In genomic region chr12:125187148-125187733, GRCh38 we compare ENCODE assay signal across 11 cellular contexts. TPM values are rescaled to one million over a fixed set of nuclear protein-coding genes. Genes with fewer than 3 reads are reported as not detected.
A peak's percentile ranks its signal among the peaks of the same experiment; 100 is the strongest.
DNase-seq lines count a peak whose midpoint lies in the region; ATAC-seq, FAIRE-seq and TF ChIP-seq lines count a peak whose summit lies in the region.
"Had no signal": no experiment of that assay in that cellular context is flagged by ENCODE, and none has a peak within 500 bp of the region (broad histone marks: within the 10 kb centered on the region; RNA-seq: fewer than 3 reads in every experiment).

No MANE protein-coding gene starts in this region.

- peaks cover 62% of the 10 kb centered on the region for H3K27me3 Mint-ChIP-seq in MCF 10A (ENCODE audit: insufficient read depth, unreplicated experiment)

- no peak for FAIRE-seq in keratinocyte (lab: Jason Lieb, UNC)
- FAIRE-seq: GM12878 had no signal

- H4K20me1 ChIP-seq in keratinocyte (ENCODE audit: control insufficient read depth, extremely low read depth, insufficient read depth, low read length), result no peaks in the 10 kb centered on the region

- no peaks in the 10 kb centered on the region for H3K9me1 ChIP-seq in keratinocyte (ENCODE audit: control insufficient read depth, extremely low read depth, insufficient read depth, low read length)

- H3K27me3 ChIP-seq in HUES48 (ENCODE audit: control insufficient read depth, insufficient read depth, low read length) (peaks cover 56% of the 10 kb centered on the region), keratinocyte (ENCODE audit: control insufficient read depth, extremely low read depth, insufficient read depth, low read length) (peaks cover 59% of the 10 kb centered on the region), stomach smooth muscle (ENCODE audit: control insufficient read depth in 1 of 2, insufficient read depth in 2 of 2, low read length in 2 of 2) (peaks cover 31 to 40% of the 10 kb centered on the region in 2 donors)

- ATAC-seq in HG03571 (IDR thresholded peaks at IDR 0.05; ENCODE audit: unreplicated experiment) (no peak), HG03280 (IDR thresholded peaks at IDR 0.05; ENCODE audit: unreplicated experiment) (no peak)

- TF ChIP-seq CTCF in MCF 10A (IDR thresholded peaks at IDR 0.05; ENCODE audit: unreplicated experiment) (no peak), keratinocyte (optimal IDR thresholded peaks at IDR 0.05 in 1 of 3, IDR thresholded peaks at IDR 0.05 in 1 of 3, conservative IDR thresholded peaks at IDR 0.05 in 1 of 3; ENCODE audit: extremely low read depth in 1 of 3, insufficient read depth in 2 of 3, low read length in 3 of 3) (no peak), GM13976 (IDR thresholded peaks at IDR 0.05; ENCODE audit: borderline replicate concordance, control extremely low read depth, extremely low read depth, insufficient read depth, missing control alignments) (no peak), GM20000 (IDR thresholded peaks at IDR 0.05; ENCODE audit: extremely low read depth, missing control alignments) (no peak)

- dilution Hi-C loops in keratinocyte (cut with MboI; ENCODE audit: extremely low pct_ligation_motif_present, low sequenced_read_pairs), result no loop called here

- H3K4me1 ChIP-seq in HUES48 (ENCODE audit: control insufficient read depth, insufficient read depth, low read length) (peaks cover 62% of the 10 kb centered on the region), keratinocyte (ENCODE audit: control insufficient read depth, extremely low read depth, insufficient read depth, low read length) (peaks cover 5% of the 10 kb centered on the region), stomach smooth muscle (ENCODE audit: control insufficient read depth, insufficient read depth, low read length) (peaks cover 26% of the 10 kb centered on the region)

- H3K4me3 Mint-ChIP-seq in MCF 10A (ENCODE audit: unreplicated experiment), result peak overlapping the region; percentile 50

- no peak overlapping the region for H3K27ac Mint-ChIP-seq in MCF 10A (ENCODE audit: low read depth, unreplicated experiment)
- H3K27ac Mint-ChIP-seq: immature natural killer cell had no signal

- no peaks in the 10 kb centered on the region for H3K9me3 ChIP-seq in HUES48 (ENCODE audit: control insufficient read depth, insufficient read depth, low read length)
- no peaks in the 10 kb centered on the region for H3K9me3 ChIP-seq in keratinocyte (ENCODE audit: control insufficient read depth, low read depth, low read length)
- H3K9me3 ChIP-seq in stomach smooth muscle (ENCODE audit: control insufficient read depth in 2 of 2, low read length in 2 of 2), result no peaks in the 10 kb centered on the region

- no TSS peak for BruUV-seq in MCF 10A (replicated peaks; lab: Mats Ljungman, UMichigan)

- in situ Hi-C loops in GM13976 (cut with MboI; ENCODE audit: low sequenced_read_pairs, unreplicated experiment), result no loop called here

- POLR2A ChIA-PET in MCF 10A (lab: Yijun Ruan, JAX), result no interaction called here

- H3K36me3 ChIP-seq in HUES48 (ENCODE audit: control insufficient read depth, insufficient read depth, low read length) (no peaks in the 10 kb centered on the region), keratinocyte (ENCODE audit: control insufficient read depth in 2 of 2, extremely low read depth in 1 of 2, insufficient read depth in 2 of 2, low read length in 2 of 2) (no peaks in the 10 kb centered on the region), stomach smooth muscle (ENCODE audit: control insufficient read depth in 2 of 2, insufficient read depth in 2 of 2, low read length in 2 of 2) (no peaks in the 10 kb centered on the region)

- DNase-seq in MCF 10A (ENCODE audit: unreplicated experiment), result no peak
- no peak for DNase-seq in keratinocyte (ENCODE audit: low read depth, low spot score)
- DNase-seq in GM13976 (ENCODE audit: low spot score), result no peak
- DNase-seq in GM20000 (ENCODE audit: low spot score), result no peak
- DNase-seq: activated naive CD4-positive, alpha-beta T cell treated with anti-CD3 and anti-CD28 coated beads, Interleukin-2, amount 50 U/mL, for 16 hours; immature natural killer cell had no signal

- H3K9ac ChIP-seq in HUES48 (ENCODE audit: low read depth, low read length), result peak overlapping the region; percentile 50; the same call in 1 of the 2 replicates
- no peak overlapping the region for H3K9ac ChIP-seq in keratinocyte (ENCODE audit: control insufficient read depth, extremely low read depth, insufficient read depth, low read length)
- no peak overlapping the region for H3K9ac ChIP-seq in stomach smooth muscle (ENCODE audit: low read length in 2 of 2)

- no peaks in the 10 kb centered on the region for H3K36me3 Mint-ChIP-seq in MCF 10A (ENCODE audit: insufficient read depth, unreplicated experiment)
- H3K36me3 Mint-ChIP-seq: immature natural killer cell had no signal

- H3K4me2 ChIP-seq in keratinocyte (ENCODE audit: control insufficient read depth, extremely low read depth, insufficient read depth, low read depth, low read length), result peak overlapping the region; percentile 27

- CTCF ChIA-PET in MCF 10A (lab: Yijun Ruan, JAX), result interaction anchor here (0.5 to 6.0 kb wide), 4 partner anchors 11 to 1687 kb away, joined by 3 to 30 read pairs (median 3); no protein-coding TSS in a partner anchor

- intact Hi-C loops in MCF 10A (cut with micrococcal nuclease), result loop anchor here (10.0 kb wide), 1 partner anchor 868 kb away; no protein-coding TSS in a partner anchor

- H3K4me3 ChIP-seq in HUES48 (ENCODE audit: low read depth, low read length) (peak overlapping the region; percentile 75), keratinocyte (ENCODE audit: control insufficient read depth in 2 of 3, extremely low read depth in 1 of 3, insufficient read depth in 2 of 3, low read depth in 1 of 3, low read length in 3 of 3) (peak overlapping the region in 2 of 3 experiments; percentile 29), stomach smooth muscle (ENCODE audit: low read length in 2 of 2) (peak overlapping the region; percentile 44 to 58)
- H3K4me3 ChIP-seq: GM12878 had no signal

- H3K4me1 Mint-ChIP-seq in MCF 10A (ENCODE audit: insufficient read depth, unreplicated experiment), result peaks cover 5% of the 10 kb centered on the region

- no peak overlapping the region for H2AFZ ChIP-seq in keratinocyte (ENCODE audit: control insufficient read depth, low read length)

- H3K27ac ChIP-seq in HUES48 (ENCODE audit: low read depth, low read length), result peak overlapping the region; percentile 84
- no peak overlapping the region for H3K27ac ChIP-seq in keratinocyte (ENCODE audit: control insufficient read depth, insufficient read depth, low read length)
- H3K27ac ChIP-seq in stomach smooth muscle (ENCODE audit: low read length), result no peak overlapping the region

- H3K79me2 ChIP-seq in keratinocyte (ENCODE audit: control insufficient read depth, insufficient read depth, low read length), result no peaks in the 10 kb centered on the region

- no peaks in the 10 kb centered on the region for H3K9me3 Mint-ChIP-seq in MCF 10A (ENCODE audit: unreplicated experiment)

RNA-seq across cellular contexts. Expression of gene TMEM132B, which starts 1.1 kb away (rescaled TPM):
- 0.26 and 0.69 TPM in 2 replicates for total RNA-seq in MCF 10A (2022)
- 0.34 to 1.3 TPM (median 0.66 TPM) in 3 replicates for polyA plus RNA-seq in keratinocyte
- polyA plus RNA-seq in keratinocyte (2011; ENCODE audit: low read depth), result 0.15 TPM
- 0.21 and 0.22 TPM in 2 replicates for polyA plus RNA-seq in keratinocyte (2011; cell fraction: cytosol; rRNA removed)
- polyA plus RNA-seq in keratinocyte (2011; cell fraction: nucleus; rRNA removed), result 1.6 and 1.7 TPM in 2 replicates
- polyA plus RNA-seq in keratinocyte (2012; ENCODE audit: low replicate concordance), result 0.14 and 0.28 TPM in 2 replicates
- 0.46 to 0.85 TPM (median 0.61 TPM) in 3 replicates for polyA minus RNA-seq in keratinocyte
- 0.19 TPM for polyA minus RNA-seq in keratinocyte (2011; cell fraction: cytosol; rRNA and poly(A)+ RNA removed)
- polyA minus RNA-seq in keratinocyte (2011; cell fraction: nucleus; rRNA and poly(A)+ RNA removed), result 0.53 and 1.6 TPM in 2 replicates
- polyA plus RNA-seq: immature natural killer cell had no signal
